In the genomic region with DNA sequence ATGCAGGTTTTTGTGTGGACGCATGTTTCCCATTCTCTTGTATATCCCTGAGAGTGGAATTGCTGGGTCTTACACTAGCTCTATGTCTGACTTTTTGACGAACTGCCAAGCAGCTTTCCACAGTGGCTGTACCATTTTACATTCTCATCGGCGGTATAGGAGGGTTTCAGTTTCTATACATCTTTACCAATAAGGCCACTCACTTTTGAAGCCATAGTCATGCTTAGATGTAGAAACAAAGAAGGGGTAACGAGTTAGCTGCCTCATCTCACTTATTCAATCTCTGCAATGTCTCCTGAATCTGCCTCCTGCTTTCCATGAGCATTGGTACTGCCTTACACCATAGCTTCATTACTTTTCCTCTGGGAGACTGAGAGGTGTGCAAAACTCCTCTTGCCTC, we compare ENCODE assay signal across 6 cellular contexts.
"Had no signal": no experiment of that assay in that cellular context is flagged by ENCODE, and none has a peak within 500 bp of the region (broad histone marks: within the 10 kb centered on the region; RNA-seq: fewer than 3 reads in every experiment).

No MANE protein-coding gene starts in this region.

- DNase-seq: IMR-90, KBM-7, KG1 had no signal

- H3K27ac ChIP-seq: HL-60 had no signal

- H3K4me3 ChIP-seq: K562 had no signal

- ATAC-seq: HepG2, K562 had no signal
